Comparison of ENCODE assay signal across 12 cellular contexts in genomic region chr14:102474934-102475333, GRCh38. TPM values are rescaled to one million over a fixed set of nuclear protein-coding genes. Genes with fewer than 3 reads are reported as not detected.
DNase-seq lines count a peak whose midpoint lies in the region; ATAC-seq and TF ChIP-seq lines count a peak whose summit lies in the region.
"Had no signal": no experiment of that assay in that cellular context is flagged by ENCODE, and none has a peak within 500 bp of the region (broad histone marks: within the 10 kb centered on the region; RNA-seq: fewer than 3 reads in every experiment).

No MANE protein-coding gene starts in this region.

- no peaks in the 10 kb centered on the region for H3K36me3 ChIP-seq in prostate gland

- intact Hi-C loops in Right ventricle myocardium superior (cut with DNase I) = no loop called here
- intact Hi-C loops in prostate gland (cut with DNase I) = no loop called here

- H3K4me3 ChIP-seq in prostate gland = no peak overlapping the region

- TF ChIP-seq CTCF in prostate gland (IDR thresholded peaks at IDR 0.05) = no peak

- H3K27ac ChIP-seq in prostate gland = peak overlapping the region in 1 of 2 donors; percentile 22
- H3K27ac ChIP-seq: foreskin keratinocyte, RWPE1 had no signal

- no peaks in the 10 kb centered on the region for H3K27me3 ChIP-seq in prostate gland (replicated peaks; ENCODE audit: insufficient read depth)
- H3K27me3 ChIP-seq: foreskin keratinocyte had no signal

- 54% methylated on average over 5 of the region's 5 CpGs for WGBS in prostate gland

- no peak for TF ChIP-seq POLR2A in prostate gland (IDR thresholded peaks at IDR 0.05)

- peaks cover 18% of the 10 kb centered on the region for H3K4me1 ChIP-seq in prostate gland (replicated peaks)
- H3K4me1 ChIP-seq: foreskin keratinocyte had no signal

- H3K9me3 ChIP-seq in prostate gland = no peaks in the 10 kb centered on the region

- ATAC-seq in Right ventricle myocardium superior (ENCODE audit: poor library complexity) = peak; percentile 94
- no peak for ATAC-seq in GM18870 (IDR thresholded peaks at IDR 0.05; ENCODE audit: unreplicated experiment)
- ATAC-seq: foreskin keratinocyte had no signal

- DNase-seq in C1 segment of cervical spinal cord (lab: John Stamatoyannopoulos, UW) = peak in 11 of 14 donors; percentile 23 to 73 (median 40)
- DNase-seq in NCI-H524 treated with DMSO at 0.1 percent for 48 hours (lab: John Stamatoyannopoulos, UW) = peak; percentile 24
- peak; percentile 90 for DNase-seq in Right ventricle myocardium superior
- DNase-seq in prostate gland (ENCODE audit: low spot score) = peak; percentile 33
- no peak for DNase-seq in HK-2 (ENCODE audit: unreplicated experiment)
- no peak for DNase-seq in UCSD-AML1 (lab: John Stamatoyannopoulos, UW; ENCODE audit: unreplicated experiment)
- no peak for DNase-seq in ecto neural progenitor cell (ENCODE audit: low spot score)
- DNase-seq: cerebellar nuclear complex, foreskin keratinocyte, NCI-H2107 had no signal

RNA-seq across cellular contexts. Expression of gene ANKRD9, which starts 34.6 kb away (rescaled TPM):
- total RNA-seq in Right ventricle myocardium superior (159 TPM), prostate gland (10 to 100 TPM; 81.1 to 81.5 TPM)

Comparison
In these comparisons a context has a peak if more than half of its experiments do, and no peak if none do; other contexts are left out.
1. DNase-seq: peak in C1 segment of cervical spinal cord (11 of 14), NCI-H524 treated with DMSO at 0.1 percent for 48 hours (single experiment), Right ventricle myocardium superior (single experiment) and prostate gland (single experiment); none in HK-2 (single experiment), UCSD-AML1 (single experiment) and ecto neural progenitor cell (single experiment).